In genomic region chr5:135753990-135754389, GRCh38 we compare ENCODE assay signal across 19 cellular contexts.
A peak's percentile ranks its signal among the peaks of the same experiment; 100 is the strongest.
DNase-seq lines count a peak whose midpoint lies in the region; ATAC-seq and TF ChIP-seq lines count a peak whose summit lies in the region.
"Had no signal": no experiment of that assay in that cellular context is flagged by ENCODE, and none has a peak within 500 bp of the region (broad histone marks: within the 10 kb centered on the region; RNA-seq: fewer than 3 reads in every experiment).

No MANE protein-coding gene starts in this region.

- no peak overlapping the region for H3K27ac Mint-ChIP-seq in activated CD8-positive, alpha-beta T cell treated with anti-CD3 and anti-CD28 coated beads, Interleukin-2, amount 10 ng/mL, durations not matched to agents 7 days and 5 days
- no peak overlapping the region for H3K27ac Mint-ChIP-seq in activated CD8-positive, alpha-beta T cell treated with anti-CD3 and anti-CD28 coated beads for 36 hours
- no peak overlapping the region for H3K27ac Mint-ChIP-seq in activated T-helper 17 cell treated with anti-CD3 and anti-CD28 coated beads, Interleukin-2, amount 50 U/mL, for 72 hours
- H3K27ac Mint-ChIP-seq in naive thymus-derived CD4-positive, alpha-beta T cell = no peak overlapping the region
- no peak overlapping the region for H3K27ac Mint-ChIP-seq in stimulated activated effector memory CD8-positive, alpha-beta T cell treated with anti-CD3 and anti-CD28 coated beads, Interleukin-12 subunit alpha, Interleukin-12 subunit beta, amount 100 ng/mL, for 72 hours
- H3K27ac Mint-ChIP-seq: B cell; CD8-positive, alpha-beta T cell had no signal

- no peak for DNase-seq in activated CD8-positive, alpha-beta T cell treated with anti-CD3 and anti-CD28 coated beads, Interleukin-2, amount 10 ng/mL, durations not matched to agents 7 days and 5 days
- no peak for DNase-seq in activated CD8-positive, alpha-beta T cell treated with anti-CD3 and anti-CD28 coated beads for 36 hours
- DNase-seq in naive thymus-derived CD4-positive, alpha-beta T cell = peak in 3 of 9 donors; percentile 2 to 10 (median 7)
- no peak for DNase-seq in stimulated activated effector memory CD8-positive, alpha-beta T cell treated with anti-CD3 and anti-CD28 coated beads, Interleukin-12 subunit alpha, Interleukin-12 subunit beta, amount 100 ng/mL, for 72 hours (ENCODE audit: low spot score in 2 of 2)
- DNase-seq in NCI-H1048 (lab: John Stamatoyannopoulos, UW) (no peak), NCI-H2196 treated with DMSO at 0.1 percent for 48 hours (lab: John Stamatoyannopoulos, UW; ENCODE audit: unreplicated experiment) (no peak), DMS114 treated with DMSO at 0.1 percent for 48 hours (lab: John Stamatoyannopoulos, UW; ENCODE audit: unreplicated experiment) (no peak)
- DNase-seq: Calu3; CD8-positive, alpha-beta T cell; DMS53; DND-41; EL; GM23248 had no signal

- no peak overlapping the region for H3K27ac ChIP-seq in naive thymus-derived CD4-positive, alpha-beta T cell (ENCODE audit: low read depth, low read length)
- H3K27ac ChIP-seq: BLaER1 treated with 17β-estradiol and CSF1 and Interleukin-3, amounts not matched to agents 10 nM and 100 nM; GM23248 had no signal

- no peaks in the 10 kb centered on the region for H3K36me3 Mint-ChIP-seq in activated CD8-positive, alpha-beta T cell treated with anti-CD3 and anti-CD28 coated beads, Interleukin-2, amount 10 ng/mL, durations not matched to agents 7 days and 5 days (ENCODE audit: low read depth)
- H3K36me3 Mint-ChIP-seq in activated CD8-positive, alpha-beta T cell treated with anti-CD3 and anti-CD28 coated beads for 36 hours (ENCODE audit: low read depth) = no peaks in the 10 kb centered on the region
- no peaks in the 10 kb centered on the region for H3K36me3 Mint-ChIP-seq in activated T-helper 17 cell treated with anti-CD3 and anti-CD28 coated beads, Interleukin-2, amount 50 U/mL, for 72 hours (ENCODE audit: low read depth)
- no peaks in the 10 kb centered on the region for H3K36me3 Mint-ChIP-seq in naive thymus-derived CD4-positive, alpha-beta T cell
- H3K36me3 Mint-ChIP-seq in stimulated activated effector memory CD8-positive, alpha-beta T cell treated with anti-CD3 and anti-CD28 coated beads, Interleukin-12 subunit alpha, Interleukin-12 subunit beta, amount 100 ng/mL, for 72 hours = no peaks in the 10 kb centered on the region
- H3K36me3 Mint-ChIP-seq: CD8-positive, alpha-beta T cell had no signal

- H3K9me3 Mint-ChIP-seq in activated CD8-positive, alpha-beta T cell treated with anti-CD3 and anti-CD28 coated beads, Interleukin-2, amount 10 ng/mL, durations not matched to agents 7 days and 5 days (ENCODE audit: insufficient read depth) = no peaks in the 10 kb centered on the region
- no peaks in the 10 kb centered on the region for H3K9me3 Mint-ChIP-seq in activated CD8-positive, alpha-beta T cell treated with anti-CD3 and anti-CD28 coated beads for 36 hours
- H3K9me3 Mint-ChIP-seq in activated T-helper 17 cell treated with anti-CD3 and anti-CD28 coated beads, Interleukin-2, amount 50 U/mL, for 72 hours = no peaks in the 10 kb centered on the region
- peaks cover 0 to 5% (median 0%) of the 10 kb centered on the region in 11 donors for H3K9me3 Mint-ChIP-seq in naive thymus-derived CD4-positive, alpha-beta T cell
- no peaks in the 10 kb centered on the region for H3K9me3 Mint-ChIP-seq in stimulated activated effector memory CD8-positive, alpha-beta T cell treated with anti-CD3 and anti-CD28 coated beads, Interleukin-12 subunit alpha, Interleukin-12 subunit beta, amount 100 ng/mL, for 72 hours
- H3K9me3 Mint-ChIP-seq: CD8-positive, alpha-beta T cell had no signal

- no peaks in the 10 kb centered on the region for H3K36me3 ChIP-seq in naive thymus-derived CD4-positive, alpha-beta T cell (ENCODE audit: control insufficient read depth in 2 of 3, insufficient read depth in 3 of 3, low read length in 3 of 3)
- H3K36me3 ChIP-seq: BLaER1 treated with 17β-estradiol and CSF1 and Interleukin-3, amounts not matched to agents 10 nM and 100 nM; HAP-1 had no signal

- no peaks in the 10 kb centered on the region for H3K4me1 ChIP-seq in naive thymus-derived CD4-positive, alpha-beta T cell (ENCODE audit: control insufficient read depth in 2 of 2, insufficient read depth in 2 of 2, low read length in 2 of 2)
- H3K4me1 ChIP-seq: BLaER1 treated with 17β-estradiol and CSF1 and Interleukin-3, amounts not matched to agents 10 nM and 100 nM; HAP-1 had no signal

- H3K9me3 ChIP-seq in naive thymus-derived CD4-positive, alpha-beta T cell (ENCODE audit: control insufficient read depth in 2 of 3, low read length in 3 of 3) = no peaks in the 10 kb centered on the region
- H3K9me3 ChIP-seq: HAP-1 had no signal

- H3K27me3 ChIP-seq in naive thymus-derived CD4-positive, alpha-beta T cell (ENCODE audit: control insufficient read depth in 2 of 2, insufficient read depth in 2 of 2, low read length in 2 of 2) = no peaks in the 10 kb centered on the region
- H3K27me3 ChIP-seq: BLaER1 treated with 17β-estradiol and CSF1 and Interleukin-3, amounts not matched to agents 10 nM and 100 nM had no signal

- CTCF ChIA-PET in activated CD8-positive, alpha-beta T cell treated with anti-CD3 and anti-CD28 coated beads, Interleukin-2, amount 10 ng/mL, durations not matched to agents 7 days and 5 days (lab: Charles Lee) = no interaction called here
- CTCF ChIA-PET in activated CD8-positive, alpha-beta T cell treated with anti-CD3 and anti-CD28 coated beads for 36 hours (lab: Charles Lee) = no interaction called here
- CTCF ChIA-PET in naive thymus-derived CD4-positive, alpha-beta T cell (lab: Charles Lee) = no interaction called here

- H3K4me3 Mint-ChIP-seq in activated CD8-positive, alpha-beta T cell treated with anti-CD3 and anti-CD28 coated beads, Interleukin-2, amount 10 ng/mL, durations not matched to agents 7 days and 5 days = no peak overlapping the region
- H3K4me3 Mint-ChIP-seq in activated CD8-positive, alpha-beta T cell treated with anti-CD3 and anti-CD28 coated beads for 36 hours = no peak overlapping the region
- no peak overlapping the region for H3K4me3 Mint-ChIP-seq in activated T-helper 17 cell treated with anti-CD3 and anti-CD28 coated beads, Interleukin-2, amount 50 U/mL, for 72 hours
- H3K4me3 Mint-ChIP-seq in naive thymus-derived CD4-positive, alpha-beta T cell = no peak overlapping the region
- H3K4me3 Mint-ChIP-seq in stimulated activated effector memory CD8-positive, alpha-beta T cell treated with anti-CD3 and anti-CD28 coated beads, Interleukin-12 subunit alpha, Interleukin-12 subunit beta, amount 100 ng/mL, for 72 hours = no peak overlapping the region
- H3K4me3 Mint-ChIP-seq: B cell; CD8-positive, alpha-beta T cell had no signal

- intact Hi-C loops in activated CD8-positive, alpha-beta T cell treated with anti-CD3 and anti-CD28 coated beads for 36 hours (cut with micrococcal nuclease) = no loop called here
- intact Hi-C loops in naive thymus-derived CD4-positive, alpha-beta T cell (cut with micrococcal nuclease) = no loop called here

- peak; percentile 33 for ATAC-seq in activated CD8-positive, alpha-beta T cell treated with anti-CD3 and anti-CD28 coated beads, Interleukin-2, amount 10 ng/mL, durations not matched to agents 7 days and 5 days
- ATAC-seq in activated CD8-positive, alpha-beta T cell treated with anti-CD3 and anti-CD28 coated beads for 36 hours = no peak
- ATAC-seq in activated T-helper 17 cell treated with anti-CD3 and anti-CD28 coated beads, Interleukin-2, amount 50 U/mL, for 72 hours (replicated peaks) = peak; percentile 66
- peak; percentile 18 for ATAC-seq in naive thymus-derived CD4-positive, alpha-beta T cell
- ATAC-seq in stimulated activated effector memory CD8-positive, alpha-beta T cell treated with anti-CD3 and anti-CD28 coated beads, Interleukin-12 subunit alpha, Interleukin-12 subunit beta, amount 100 ng/mL, for 72 hours = peak; percentile 56
- ATAC-seq: CD8-positive, alpha-beta T cell; GM12878; HepG2 had no signal

- no peaks in the 10 kb centered on the region for H3K4me1 Mint-ChIP-seq in activated CD8-positive, alpha-beta T cell treated with anti-CD3 and anti-CD28 coated beads, Interleukin-2, amount 10 ng/mL, durations not matched to agents 7 days and 5 days (ENCODE audit: low read depth)
- no peaks in the 10 kb centered on the region for H3K4me1 Mint-ChIP-seq in activated CD8-positive, alpha-beta T cell treated with anti-CD3 and anti-CD28 coated beads for 36 hours (ENCODE audit: low read depth)
- no peaks in the 10 kb centered on the region for H3K4me1 Mint-ChIP-seq in activated T-helper 17 cell treated with anti-CD3 and anti-CD28 coated beads, Interleukin-2, amount 50 U/mL, for 72 hours
- no peaks in the 10 kb centered on the region for H3K4me1 Mint-ChIP-seq in naive thymus-derived CD4-positive, alpha-beta T cell
- H3K4me1 Mint-ChIP-seq in stimulated activated effector memory CD8-positive, alpha-beta T cell treated with anti-CD3 and anti-CD28 coated beads, Interleukin-12 subunit alpha, Interleukin-12 subunit beta, amount 100 ng/mL, for 72 hours = no peaks in the 10 kb centered on the region
- H3K4me1 Mint-ChIP-seq: B cell had no signal

- POLR2A ChIA-PET in activated CD8-positive, alpha-beta T cell treated with anti-CD3 and anti-CD28 coated beads, Interleukin-2, amount 10 ng/mL, durations not matched to agents 7 days and 5 days (lab: Charles Lee) = no interaction called here
- POLR2A ChIA-PET in activated CD8-positive, alpha-beta T cell treated with anti-CD3 and anti-CD28 coated beads for 36 hours (lab: Charles Lee) = no interaction called here
- POLR2A ChIA-PET in naive thymus-derived CD4-positive, alpha-beta T cell (lab: Charles Lee) = no interaction called here

- H3K27me3 Mint-ChIP-seq in activated CD8-positive, alpha-beta T cell treated with anti-CD3 and anti-CD28 coated beads, Interleukin-2, amount 10 ng/mL, durations not matched to agents 7 days and 5 days (ENCODE audit: low read depth) = no peaks in the 10 kb centered on the region
- H3K27me3 Mint-ChIP-seq in activated CD8-positive, alpha-beta T cell treated with anti-CD3 and anti-CD28 coated beads for 36 hours = no peaks in the 10 kb centered on the region
- no peaks in the 10 kb centered on the region for H3K27me3 Mint-ChIP-seq in activated T-helper 17 cell treated with anti-CD3 and anti-CD28 coated beads, Interleukin-2, amount 50 U/mL, for 72 hours
- no peaks in the 10 kb centered on the region for H3K27me3 Mint-ChIP-seq in naive thymus-derived CD4-positive, alpha-beta T cell
- H3K27me3 Mint-ChIP-seq: B cell had no signal

- no peak for TF ChIP-seq CTCF in activated CD8-positive, alpha-beta T cell treated with anti-CD3 and anti-CD28 coated beads for 36 hours (IDR thresholded peaks at IDR 0.05)

- H3K4me3 ChIP-seq in naive thymus-derived CD4-positive, alpha-beta T cell (ENCODE audit: low read length) = no peak overlapping the region
- H3K4me3 ChIP-seq: BLaER1 treated with 17β-estradiol and CSF1 and Interleukin-3, amounts not matched to agents 10 nM and 100 nM; GM12878; GM23248; HAP-1 had no signal
